ENCODE assay signal across 8 cellular contexts in the genomic region with DNA sequence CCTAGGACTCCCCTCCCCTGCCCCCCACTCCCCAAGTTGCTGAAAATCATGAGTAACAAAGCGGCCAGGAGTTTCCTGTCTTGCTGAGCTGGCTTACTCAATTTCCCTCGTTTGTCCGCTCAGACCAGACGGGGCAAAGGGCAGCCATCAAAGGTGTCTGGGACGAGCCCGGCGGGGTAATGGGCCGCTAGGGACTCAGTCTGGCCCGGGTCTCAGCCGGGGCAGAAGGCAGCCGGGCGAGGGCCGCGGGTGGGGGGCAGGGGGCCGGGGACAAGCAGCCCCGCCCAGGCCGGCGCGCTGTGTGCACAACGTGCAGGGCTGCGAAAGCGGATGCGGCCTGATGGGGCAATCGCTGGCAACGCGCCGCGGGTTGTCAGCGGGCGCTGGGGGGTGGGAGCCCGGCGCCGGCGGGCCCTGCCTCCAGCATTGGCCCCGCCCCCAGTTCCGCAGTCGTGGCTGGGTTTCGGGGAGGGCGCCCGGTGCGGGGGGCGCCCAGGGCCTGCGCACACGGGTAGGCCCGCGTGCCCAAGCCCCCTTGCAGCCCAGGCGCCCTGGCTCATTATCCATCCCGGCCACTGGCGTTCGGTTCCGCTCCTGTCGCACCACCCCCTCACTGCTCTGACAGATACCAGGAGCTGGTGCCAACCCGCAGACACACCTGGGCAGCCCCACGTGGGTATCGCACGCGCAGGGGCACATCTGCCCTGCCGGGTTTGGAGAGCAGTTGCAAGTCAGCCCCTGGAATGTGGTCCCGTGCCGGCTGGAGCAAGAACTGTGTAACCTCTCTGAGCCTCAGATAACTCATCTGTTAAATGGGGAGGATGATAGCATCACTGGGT. TPM values are rescaled to one million over a fixed set of nuclear protein-coding genes. Genes with fewer than 3 reads are reported as not detected.
DNase-seq lines count a peak whose midpoint lies in the region; ATAC-seq and TF ChIP-seq lines count a peak whose summit lies in the region.

No MANE protein-coding gene starts in this region.

- peaks cover 42% of the 10 kb centered on the region for H3K4me1 ChIP-seq in mesenchymal stem cell (ENCODE audit: control insufficient read depth, insufficient read depth, low read depth, low read length)

- peak overlapping the region; percentile 85 for H2BK5ac ChIP-seq in mesenchymal stem cell (ENCODE audit: low read depth, low read length, poor library complexity, severe bottlenecking)

- H3K9me3 ChIP-seq in mesenchymal stem cell (ENCODE audit: control insufficient read depth, low read length): no peaks in the 10 kb centered on the region

- H3K27me3 Mint-ChIP-seq in activated CD8-positive, alpha-beta T cell treated with anti-CD3 and anti-CD28 coated beads for 36 hours: no peaks in the 10 kb centered on the region

- no peaks in the 10 kb centered on the region for H3K36me3 ChIP-seq in mesenchymal stem cell (ENCODE audit: control insufficient read depth in 1 of 2, insufficient read depth in 2 of 2, low read depth in 1 of 2, low read length in 2 of 2)

- peak overlapping the region; percentile 90 to 99 for H2BK12ac ChIP-seq in mesenchymal stem cell (ENCODE audit: low read length in 2 of 2)

- H3K14ac ChIP-seq in mesenchymal stem cell (ENCODE audit: low read length in 2 of 2): peak overlapping the region in 1 of 2 experiments; percentile 92

- H3K4me3 Mint-ChIP-seq in activated CD8-positive, alpha-beta T cell treated with anti-CD3 and anti-CD28 coated beads for 36 hours: peak overlapping the region; percentile 86

- H3K9ac ChIP-seq in mesenchymal stem cell (ENCODE audit: low read length): peak overlapping the region; percentile 88

- peak overlapping the region; percentile 57 for H3K4me2 ChIP-seq in mesenchymal stem cell (ENCODE audit: low read length, poor library complexity, severe bottlenecking)

- peak overlapping the region; percentile 94 for H4K8ac ChIP-seq in mesenchymal stem cell (ENCODE audit: low read length)

- H2BK15ac ChIP-seq in mesenchymal stem cell (ENCODE audit: low read depth, poor library complexity, severe bottlenecking): peak overlapping the region; percentile 95

- H4K91ac ChIP-seq in mesenchymal stem cell (ENCODE audit: low read length): peak overlapping the region; percentile 97

- H3K27ac Mint-ChIP-seq in activated CD8-positive, alpha-beta T cell treated with anti-CD3 and anti-CD28 coated beads for 36 hours: peak overlapping the region; percentile 99

- no peaks in the 10 kb centered on the region for H3K79me1 ChIP-seq in mesenchymal stem cell (replicated peaks; ENCODE audit: low read length, poor library complexity, severe bottlenecking)

- no peaks in the 10 kb centered on the region for H3K27me3 ChIP-seq in mesenchymal stem cell (ENCODE audit: control insufficient read depth in 1 of 2, insufficient read depth in 1 of 2, low read length in 2 of 2)

- peak overlapping the region; percentile 40 to 67 for H3K4me3 ChIP-seq in mesenchymal stem cell (ENCODE audit: insufficient read depth in 1 of 2, low read depth in 1 of 2, low read length in 2 of 2)

- TF ChIP-seq CTCF in AG09319 (IDR thresholded peaks at IDR 0.05; ENCODE audit: low read depth, low read length): no peak
- TF ChIP-seq CTCF in activated CD8-positive, alpha-beta T cell treated with anti-CD3 and anti-CD28 coated beads for 36 hours (IDR thresholded peaks at IDR 0.05): no peak

- peak overlapping the region; percentile 67 to 99 for H3K18ac ChIP-seq in mesenchymal stem cell (ENCODE audit: low read depth in 1 of 2, low read length in 2 of 2)

- peaks cover 78% of the 10 kb centered on the region for H3K4me1 Mint-ChIP-seq in activated CD8-positive, alpha-beta T cell treated with anti-CD3 and anti-CD28 coated beads for 36 hours (ENCODE audit: low read depth)

- no peaks in the 10 kb centered on the region for H3K9me3 Mint-ChIP-seq in activated CD8-positive, alpha-beta T cell treated with anti-CD3 and anti-CD28 coated beads for 36 hours

- peak overlapping the region; percentile 87 for H3K27ac ChIP-seq in mesenchymal stem cell (ENCODE audit: low read length, poor library complexity, severe bottlenecking)

- intact Hi-C loops in activated CD8-positive, alpha-beta T cell treated with anti-CD3 and anti-CD28 coated beads for 36 hours (cut with micrococcal nuclease): loop anchor here (2.0 kb wide), 1 partner anchor 15 kb away; no protein-coding TSS in a partner anchor

- CTCF ChIA-PET in activated CD8-positive, alpha-beta T cell treated with anti-CD3 and anti-CD28 coated beads for 36 hours (lab: Charles Lee): interaction anchor here (0.8 to 5.6 kb wide), 9 partner anchors 9 to 72 kb away, joined by 3 to 41 read pairs (median 4); a partner anchor contains a TSS

- DNase-seq in AG09319 (ENCODE audit: extremely low read depth, low read depth): peak; percentile 89
- peak; percentile 12 for DNase-seq in NCI-H526 treated with DMSO at 0.1 percent for 48 hours (lab: John Stamatoyannopoulos, UW)
- peak; percentile 93 for DNase-seq in activated CD8-positive, alpha-beta T cell treated with anti-CD3 and anti-CD28 coated beads for 36 hours
- DNase-seq in effector CD8-positive, alpha-beta T cell (lab: John Stamatoyannopoulos, UW): peak; percentile 70
- peak; percentile 95 for DNase-seq in mesenchymal stem cell
- DNase-seq in stimulated activated CD8-positive, alpha-beta memory T cell treated with anti-CD3 and anti-CD28 coated beads, Interleukin-12 subunit alpha, Interleukin-12 subunit beta, amount 100 ng/mL, for 4 hours (ENCODE audit: low read depth): peak; percentile 84

- POLR2A ChIA-PET in activated CD8-positive, alpha-beta T cell treated with anti-CD3 and anti-CD28 coated beads for 36 hours (lab: Charles Lee): interaction anchor here (0.6 to 28.1 kb wide), 12 partner anchors 8 to 260 kb away, joined by 3 to 796 read pairs (median 6); a partner anchor contains a TSS

- H2AK5ac ChIP-seq in mesenchymal stem cell (ENCODE audit: low read length, severe bottlenecking): no peak overlapping the region

- WGBS in mesenchymal stem cell: 5% methylated on average over 47 of the region's 60 CpGs

- ATAC-seq in GM18909 (IDR thresholded peaks at IDR 0.05; ENCODE audit: poor library complexity, unreplicated experiment): peak; percentile 57
- peak; percentile 45 for ATAC-seq in HG03135 (IDR thresholded peaks at IDR 0.05; ENCODE audit: unreplicated experiment)
- ATAC-seq in activated CD8-positive, alpha-beta T cell treated with anti-CD3 and anti-CD28 coated beads for 36 hours: peak; percentile 52

- H3K4ac ChIP-seq in mesenchymal stem cell (ENCODE audit: low read depth in 1 of 2, low read length in 2 of 2): peak overlapping the region; percentile 89 to 96

- peaks cover 13% of the 10 kb centered on the region for H3K36me3 Mint-ChIP-seq in activated CD8-positive, alpha-beta T cell treated with anti-CD3 and anti-CD28 coated beads for 36 hours (ENCODE audit: low read depth)

- peak overlapping the region; percentile 98 for H2BK120ac ChIP-seq in mesenchymal stem cell (ENCODE audit: low read depth, low read length)

- peak overlapping the region in 1 of 2 experiments; percentile 100 for H3K23ac ChIP-seq in mesenchymal stem cell (ENCODE audit: low read length in 2 of 2)

- peak overlapping the region; percentile 78 for H2AFZ ChIP-seq in mesenchymal stem cell (ENCODE audit: low read depth, low read length)

RNA-seq across cellular contexts. Expression of a gene that starts 35.1 kb away (rescaled TPM):
- total RNA-seq in activated CD8-positive, alpha-beta T cell treated with anti-CD3 and anti-CD28 coated beads for 36 hours: 10 to 100 TPM; 17.1 to 17.5 TPM
- 28.6 TPM for polyA plus RNA-seq in mesenchymal stem cell (2013, experiment 1 of 2)
- polyA plus RNA-seq in mesenchymal stem cell (2013, experiment 2 of 2): 27.7 TPM

RNA-seq across cellular contexts. Expression of a gene that starts 45.9 kb away (rescaled TPM):
- total RNA-seq in activated CD8-positive, alpha-beta T cell treated with anti-CD3 and anti-CD28 coated beads for 36 hours: 1,000 to 10,000 TPM; 1,071 to 1,096 TPM
- 109 TPM for polyA plus RNA-seq in mesenchymal stem cell (2013, experiment 1 of 2)
- 107 TPM for polyA plus RNA-seq in mesenchymal stem cell (2013, experiment 2 of 2)

Comparison
In these comparisons a context has a peak if more than half of its experiments do, and no peak if none do; other contexts are left out.
1. Peak in every context shown above with its lines: DNase-seq, ATAC-seq, H3K4me3 ChIP-seq and H3K27ac ChIP-seq.
2. DNase-seq: peak in every context shown above with its lines; median percentile 95 in mesenchymal stem cell; 93 in activated CD8-positive, alpha-beta T cell treated with anti-CD3 and anti-CD28 coated beads for 36 hours; 89 in AG09319; 84 in stimulated activated CD8-positive, alpha-beta memory T cell treated with anti-CD3 and anti-CD28 coated beads, Interleukin-12 subunit alpha, Interleukin-12 subunit beta, amount 100 ng/mL, for 4 hours; 70 in effector CD8-positive, alpha-beta T cell; 12 in NCI-H526 treated with DMSO at 0.1 percent for 48 hours.